In the genomic region with DNA sequence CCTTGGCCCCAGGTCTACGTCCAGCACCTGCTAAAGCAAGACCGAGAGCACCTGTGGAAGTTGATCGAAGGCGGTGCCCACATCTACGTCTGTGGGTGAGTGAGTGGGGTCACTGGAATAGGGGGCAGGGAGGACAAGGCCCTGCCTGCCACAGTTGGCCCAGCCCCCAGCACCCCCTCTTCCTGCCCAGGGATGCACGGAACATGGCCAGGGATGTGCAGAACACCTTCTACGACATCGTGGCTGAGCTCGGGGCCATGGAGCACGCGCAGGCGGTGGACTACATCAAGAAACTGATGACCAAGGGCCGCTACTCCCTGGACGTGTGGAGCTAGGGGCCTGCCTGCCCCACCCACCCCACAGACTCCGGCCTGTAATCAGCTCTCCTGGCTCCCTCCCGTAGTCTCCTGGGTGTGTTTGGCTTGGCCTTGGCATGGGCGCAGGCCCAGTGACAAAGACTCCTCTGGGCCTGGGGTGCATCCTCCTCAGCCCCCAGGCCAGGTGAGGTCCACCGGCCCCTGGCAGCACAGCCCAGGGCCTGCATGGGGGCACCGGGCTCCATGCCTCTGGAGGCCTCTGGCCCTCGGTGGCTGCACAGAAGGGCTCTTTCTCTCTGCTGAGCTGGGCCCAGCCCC, we compare ENCODE assay signal across 3 cellular contexts.
TF ChIP-seq lines count a peak whose summit lies in the region.

No MANE protein-coding gene starts in this region.

TF ChIP-seq in SK-N-SH, 30 proteins besides CTCF, POLR2A, EP300 and RAD21 (continued from another document):
- TF ChIP-seq GABPA (IDR thresholded peaks at IDR 0.05; ENCODE audit: low read depth) (no peak), IRF3 (IDR thresholded peaks at IDR 0.05; ENCODE audit: low read depth, low read length) (no peak), FOXM1 (IDR thresholded peaks at IDR 0.05; ENCODE audit: low read depth) (no peak), MXI1 (IDR thresholded peaks at IDR 0.05; ENCODE audit: low read depth, low read length) (no peak), NFIC (IDR thresholded peaks at IDR 0.05; ENCODE audit: borderline replicate concordance) (no peak), JUND (IDR thresholded peaks at IDR 0.05) (no peak), MAX (IDR thresholded peaks at IDR 0.05; ENCODE audit: low read depth) (no peak)
- TF ChIP-seq, protein P1, sequence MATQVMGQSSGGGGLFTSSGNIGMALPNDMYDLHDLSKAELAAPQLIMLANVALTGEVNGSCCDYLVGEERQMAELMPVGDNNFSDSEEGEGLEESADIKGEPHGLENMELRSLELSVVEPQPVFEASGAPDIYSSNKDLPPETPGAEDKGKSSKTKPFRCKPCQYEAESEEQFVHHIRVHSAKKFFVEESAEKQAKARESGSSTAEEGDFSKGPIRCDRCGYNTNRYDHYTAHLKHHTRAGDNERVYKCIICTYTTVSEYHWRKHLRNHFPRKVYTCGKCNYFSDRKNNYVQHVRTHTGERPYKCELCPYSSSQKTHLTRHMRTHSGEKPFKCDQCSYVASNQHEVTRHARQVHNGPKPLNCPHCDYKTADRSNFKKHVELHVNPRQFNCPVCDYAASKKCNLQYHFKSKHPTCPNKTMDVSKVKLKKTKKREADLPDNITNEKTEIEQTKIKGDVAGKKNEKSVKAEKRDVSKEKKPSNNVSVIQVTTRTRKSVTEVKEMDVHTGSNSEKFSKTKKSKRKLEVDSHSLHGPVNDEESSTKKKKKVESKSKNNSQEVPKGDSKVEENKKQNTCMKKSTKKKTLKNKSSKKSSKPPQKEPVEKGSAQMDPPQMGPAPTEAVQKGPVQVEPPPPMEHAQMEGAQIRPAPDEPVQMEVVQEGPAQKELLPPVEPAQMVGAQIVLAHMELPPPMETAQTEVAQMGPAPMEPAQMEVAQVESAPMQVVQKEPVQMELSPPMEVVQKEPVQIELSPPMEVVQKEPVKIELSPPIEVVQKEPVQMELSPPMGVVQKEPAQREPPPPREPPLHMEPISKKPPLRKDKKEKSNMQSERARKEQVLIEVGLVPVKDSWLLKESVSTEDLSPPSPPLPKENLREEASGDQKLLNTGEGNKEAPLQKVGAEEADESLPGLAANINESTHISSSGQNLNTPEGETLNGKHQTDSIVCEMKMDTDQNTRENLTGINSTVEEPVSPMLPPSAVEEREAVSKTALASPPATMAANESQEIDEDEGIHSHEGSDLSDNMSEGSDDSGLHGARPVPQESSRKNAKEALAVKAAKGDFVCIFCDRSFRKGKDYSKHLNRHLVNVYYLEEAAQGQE (IDR thresholded peaks at IDR 0.05; ENCODE audit: low read depth, low read length): no peak

TF ChIP-seq in SK-N-SH treated with all-trans-retinoic acid at 6 μM for 48 hours, 23 proteins besides CTCF, POLR2A, EP300 and RAD21:
- TF ChIP-seq ARNTL (CRISPR knock-in tag; IDR thresholded peaks at IDR 0.05; ENCODE audit: borderline replicate concordance, low read depth): no peak
- no peak for TF ChIP-seq ZNF70 (CRISPR knock-in tag; IDR thresholded peaks at IDR 0.05)
- no peak for TF ChIP-seq CREB5 (CRISPR knock-in tag; IDR thresholded peaks at IDR 0.05; ENCODE audit: low read depth)
- no peak for TF ChIP-seq TOX (CRISPR knock-in tag; IDR thresholded peaks at IDR 0.05; ENCODE audit: borderline replicate concordance)
- no peak for TF ChIP-seq GLIS3 (CRISPR knock-in tag; IDR thresholded peaks at IDR 0.05)
- no peak for TF ChIP-seq ZNF8 (CRISPR knock-in tag; IDR thresholded peaks at IDR 0.05)
- TF ChIP-seq ZFP30 (CRISPR knock-in tag; IDR thresholded peaks at IDR 0.05): no peak
- TF ChIP-seq BACH2 (CRISPR knock-in tag; IDR thresholded peaks at IDR 0.05; ENCODE audit: borderline replicate concordance): no peak
- TF ChIP-seq ISL1 (CRISPR knock-in tag; IDR thresholded peaks at IDR 0.05): no peak
- no peak for TF ChIP-seq SNAI2 (CRISPR knock-in tag; IDR thresholded peaks at IDR 0.05)
- no peak for TF ChIP-seq PATZ1 (CRISPR knock-in tag; IDR thresholded peaks at IDR 0.05; ENCODE audit: borderline replicate concordance)
- TF ChIP-seq ESRRG (CRISPR knock-in tag; IDR thresholded peaks at IDR 0.05): no peak
- no peak for TF ChIP-seq TCF4 (CRISPR knock-in tag; IDR thresholded peaks at IDR 0.05; ENCODE audit: borderline replicate concordance)
- TF ChIP-seq PPARA (CRISPR knock-in tag; IDR thresholded peaks at IDR 0.05; ENCODE audit: borderline replicate concordance): no peak
- no peak for TF ChIP-seq CSDC2 (CRISPR knock-in tag; IDR thresholded peaks at IDR 0.05)

TF ChIP-seq in K562, 482 proteins besides CTCF, POLR2A, EP300 and RAD21 (continued from another document):
- no peak for TF ChIP-seq THRB (CRISPR knock-in tag; conservative IDR thresholded peaks at IDR 0.05)
- no peak for TF ChIP-seq SMC3 (conservative IDR thresholded peaks at IDR 0.05; ENCODE audit: insufficient read depth, low read depth, low read length)
- TF ChIP-seq POLR2G (IDR thresholded peaks at IDR 0.05; ENCODE audit: low read depth, low read length): peak; percentile 54
- TF ChIP-seq RBM22 (IDR thresholded peaks at IDR 0.05; ENCODE audit: low read depth, low read length, poor library complexity, severe bottlenecking): peak; percentile 65
- TF ChIP-seq ZNF184 (CRISPR knock-in tag; IDR thresholded peaks at IDR 0.05): no peak
- TF ChIP-seq, protein P2, sequence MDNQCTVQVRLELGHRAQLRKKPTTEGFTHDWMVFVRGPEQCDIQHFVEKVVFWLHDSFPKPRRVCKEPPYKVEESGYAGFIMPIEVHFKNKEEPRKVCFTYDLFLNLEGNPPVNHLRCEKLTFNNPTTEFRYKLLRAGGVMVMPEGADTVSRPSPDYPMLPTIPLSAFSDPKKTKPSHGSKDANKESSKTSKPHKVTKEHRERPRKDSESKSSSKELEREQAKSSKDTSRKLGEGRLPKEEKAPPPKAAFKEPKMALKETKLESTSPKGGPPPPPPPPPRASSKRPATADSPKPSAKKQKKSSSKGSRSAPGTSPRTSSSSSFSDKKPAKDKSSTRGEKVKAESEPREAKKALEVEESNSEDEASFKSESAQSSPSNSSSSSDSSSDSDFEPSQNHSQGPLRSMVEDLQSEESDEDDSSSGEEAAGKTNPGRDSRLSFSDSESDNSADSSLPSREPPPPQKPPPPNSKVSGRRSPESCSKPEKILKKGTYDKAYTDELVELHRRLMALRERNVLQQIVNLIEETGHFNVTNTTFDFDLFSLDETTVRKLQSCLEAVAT (IDR thresholded peaks at IDR 0.05): no peak
- TF ChIP-seq FOXJ3 (CRISPR knock-in tag; IDR thresholded peaks at IDR 0.05): no peak
- no peak for TF ChIP-seq POLR2AphosphoS2 (IDR thresholded peaks at IDR 0.05; ENCODE audit: low read length)
